ENCODE assay signal across 8 cellular contexts in the genomic region with DNA sequence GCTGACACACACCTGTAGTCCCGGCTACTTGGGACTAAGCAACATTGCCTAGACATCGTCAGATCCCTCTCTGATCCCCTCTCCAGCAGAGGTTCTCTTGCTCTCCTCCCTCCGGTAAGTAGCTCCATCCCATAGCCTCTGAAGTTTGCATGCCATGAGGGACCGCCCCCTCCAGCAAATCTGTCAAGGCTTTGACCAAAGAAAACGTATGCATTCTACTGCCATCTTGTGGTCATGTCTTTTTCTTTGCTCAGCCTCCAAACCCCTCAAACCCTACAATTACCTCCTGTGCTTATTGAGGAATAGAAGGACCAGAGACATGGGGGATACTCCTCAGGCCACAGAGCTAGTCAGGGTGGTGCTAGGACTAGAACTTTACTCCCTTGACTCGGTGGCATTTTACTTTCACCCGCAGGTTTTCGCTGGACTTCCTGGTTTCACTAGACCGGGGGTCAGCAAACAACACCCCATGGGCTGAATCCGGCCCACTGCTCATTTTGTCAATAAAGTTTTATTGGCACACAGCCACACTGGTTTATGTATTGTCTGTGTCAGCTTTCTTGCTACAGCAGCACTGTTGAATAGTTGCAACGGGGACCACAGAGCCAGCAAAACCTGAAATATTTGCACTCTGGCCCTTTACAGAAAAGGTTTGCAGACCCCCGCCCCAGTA.
A peak's percentile ranks its signal among the peaks of the same experiment; 100 is the strongest.
DNase-seq lines count a peak whose midpoint lies in the region; ATAC-seq lines count a peak whose summit lies in the region.

No MANE protein-coding gene starts in this region.

- no peaks in the 10 kb centered on the region for H3K4me1 Mint-ChIP-seq in activated naive CD8-positive, alpha-beta T cell treated with anti-CD3 and anti-CD28 coated beads, Interleukin-2, amount 50 U/mL, for 24 hours

- H3K4me3 Mint-ChIP-seq in activated naive CD8-positive, alpha-beta T cell treated with anti-CD3 and anti-CD28 coated beads, Interleukin-2, amount 50 U/mL, for 24 hours: no peak overlapping the region

- peak; percentile 36 for DNase-seq in CD1c-positive myeloid dendritic cell (ENCODE audit: extremely low spot score)
- peak; percentile 9 for DNase-seq in GOT3 (lab: John Stamatoyannopoulos, UW)
- DNase-seq in NCI-H345 (lab: John Stamatoyannopoulos, UW): peak; percentile 75
- DNase-seq in activated naive CD8-positive, alpha-beta T cell treated with anti-CD3 and anti-CD28 coated beads, Interleukin-2, amount 50 U/mL, for 24 hours: peak; percentile 3
- DNase-seq in kidney glomerular epithelial cell (lab: John Stamatoyannopoulos, UW): peak; percentile 22
- DNase-seq in GF-D8 (lab: John Stamatoyannopoulos, UW): no peak

- peaks cover 19% of the 10 kb centered on the region for H3K9me3 Mint-ChIP-seq in activated naive CD8-positive, alpha-beta T cell treated with anti-CD3 and anti-CD28 coated beads, Interleukin-2, amount 50 U/mL, for 24 hours

- H3K27me3 Mint-ChIP-seq in activated naive CD8-positive, alpha-beta T cell treated with anti-CD3 and anti-CD28 coated beads, Interleukin-2, amount 50 U/mL, for 24 hours: peaks cover 6% of the 10 kb centered on the region

- no peaks in the 10 kb centered on the region for H3K36me3 Mint-ChIP-seq in activated naive CD8-positive, alpha-beta T cell treated with anti-CD3 and anti-CD28 coated beads, Interleukin-2, amount 50 U/mL, for 24 hours (ENCODE audit: low read depth)

- peak; percentile 20 for ATAC-seq in activated naive CD8-positive, alpha-beta T cell treated with anti-CD3 and anti-CD28 coated beads, Interleukin-2, amount 50 U/mL, for 24 hours
- ATAC-seq in GM19035 (IDR thresholded peaks at IDR 0.05; ENCODE audit: unreplicated experiment) (no peak), GM19328 (IDR thresholded peaks at IDR 0.05; ENCODE audit: unreplicated experiment) (no peak)

- no peak overlapping the region for H3K27ac Mint-ChIP-seq in activated naive CD8-positive, alpha-beta T cell treated with anti-CD3 and anti-CD28 coated beads, Interleukin-2, amount 50 U/mL, for 24 hours
